ENCODE assay signal across 10 cellular contexts in genomic region chr17:49717371-49717841, GRCh38. TPM values are rescaled to one million over a fixed set of nuclear protein-coding genes. Genes with fewer than 3 reads are reported as not detected.
DNase-seq lines count a peak whose midpoint lies in the region; ATAC-seq, FAIRE-seq and TF ChIP-seq lines count a peak whose summit lies in the region.
"Had no signal": no experiment of that assay in that cellular context is flagged by ENCODE, and none has a peak within 500 bp of the region (broad histone marks: within the 10 kb centered on the region; RNA-seq: fewer than 3 reads in every experiment).

No MANE protein-coding gene starts in this region.

- H3K27me3 Mint-ChIP-seq in T-helper 1 cell treated with Interleukin-12 subunit alpha and Interleukin-12 subunit beta and Interleukin-4 antibody, amounts not matched to agents 30 μg/mL and 1 μg/mL, for 36 hours (ENCODE audit: low read depth): no peaks in the 10 kb centered on the region
- no peaks in the 10 kb centered on the region for H3K27me3 Mint-ChIP-seq in brain
- H3K27me3 Mint-ChIP-seq in natural killer cell treated with Interleukin-12 subunit alpha and Interleukin-12 subunit beta and Interleukin-15 and Interleukin-18, amount 100 ng/mL, for 72 hours: no peaks in the 10 kb centered on the region

- peak overlapping the region; percentile 79 for H3K27ac Mint-ChIP-seq in T-helper 1 cell treated with Interleukin-12 subunit alpha and Interleukin-12 subunit beta and Interleukin-4 antibody, amounts not matched to agents 30 μg/mL and 1 μg/mL, for 36 hours
- peak overlapping the region in 3 of 5 experiments; percentile 7 to 79 (median 25) for H3K27ac Mint-ChIP-seq in brain
- peak overlapping the region; percentile 98 for H3K27ac Mint-ChIP-seq in natural killer cell treated with Interleukin-12 subunit alpha and Interleukin-12 subunit beta and Interleukin-15 and Interleukin-18, amount 100 ng/mL, for 72 hours

- peaks cover 28% of the 10 kb centered on the region for H3K4me1 Mint-ChIP-seq in T-helper 1 cell treated with Interleukin-12 subunit alpha and Interleukin-12 subunit beta and Interleukin-4 antibody, amounts not matched to agents 30 μg/mL and 1 μg/mL, for 36 hours (ENCODE audit: low read depth)
- H3K4me1 Mint-ChIP-seq in brain: peaks cover 7% of the 10 kb centered on the region
- peaks cover 47 to 48% of the 10 kb centered on the region in 2 donors for H3K4me1 Mint-ChIP-seq in natural killer cell treated with Interleukin-12 subunit alpha and Interleukin-12 subunit beta and Interleukin-15 and Interleukin-18, amount 100 ng/mL, for 72 hours (ENCODE audit: low read depth in 2 of 2)

- no peaks in the 10 kb centered on the region for H3K9me3 Mint-ChIP-seq in T-helper 1 cell treated with Interleukin-12 subunit alpha and Interleukin-12 subunit beta and Interleukin-4 antibody, amounts not matched to agents 30 μg/mL and 1 μg/mL, for 36 hours
- no peaks in the 10 kb centered on the region for H3K9me3 Mint-ChIP-seq in brain
- H3K9me3 Mint-ChIP-seq in natural killer cell treated with Interleukin-12 subunit alpha and Interleukin-12 subunit beta and Interleukin-15 and Interleukin-18, amount 100 ng/mL, for 72 hours: no peaks in the 10 kb centered on the region

- ATAC-seq in natural killer cell treated with Interleukin-12 subunit alpha and Interleukin-12 subunit beta and Interleukin-15 and Interleukin-18, amount 100 ng/mL, for 72 hours: peak; percentile 52 to 76
- ATAC-seq: right lobe of liver had no signal

- FAIRE-seq in D721Med (lab: Jason Lieb, UNC): no peak

- H3K36me3 Mint-ChIP-seq in T-helper 1 cell treated with Interleukin-12 subunit alpha and Interleukin-12 subunit beta and Interleukin-4 antibody, amounts not matched to agents 30 μg/mL and 1 μg/mL, for 36 hours (ENCODE audit: low read depth): peaks cover 54% of the 10 kb centered on the region
- peaks cover 49% of the 10 kb centered on the region for H3K36me3 Mint-ChIP-seq in brain
- peaks cover 31% of the 10 kb centered on the region for H3K36me3 Mint-ChIP-seq in natural killer cell treated with Interleukin-12 subunit alpha and Interleukin-12 subunit beta and Interleukin-15 and Interleukin-18, amount 100 ng/mL, for 72 hours

- TF ChIP-seq CTCF in brain (conservative IDR thresholded peaks at IDR 0.05) (no peak), D721Med (IDR thresholded peaks at IDR 0.05; ENCODE audit: insufficient read depth, missing control alignments) (no peak)

- DNase-seq in EL (peak; percentile 28), DMS 273 (lab: John Stamatoyannopoulos, UW; ENCODE audit: unreplicated experiment) (no peak), D721Med (ENCODE audit: insufficient read length, low spot score) (no peak), midbrain (lab: John Stamatoyannopoulos, UW) (no peak)
- no peak for DNase-seq in natural killer cell treated with Interleukin-12 subunit alpha and Interleukin-12 subunit beta and Interleukin-15 and Interleukin-18, amount 100 ng/mL, for 72 hours (ENCODE audit: low spot score)
- DNase-seq in NK-92 treated with Interleukin-12 subunit alpha and Interleukin-12 subunit beta, amount 100 ng/mL, for 24 hours (lab: John Stamatoyannopoulos, UW): no peak
- DNase-seq: right lobe of liver, RPMI8226 had no signal

- no peak overlapping the region for H3K4me3 Mint-ChIP-seq in T-helper 1 cell treated with Interleukin-12 subunit alpha and Interleukin-12 subunit beta and Interleukin-4 antibody, amounts not matched to agents 30 μg/mL and 1 μg/mL, for 36 hours
- no peak overlapping the region for H3K4me3 Mint-ChIP-seq in brain
- H3K4me3 Mint-ChIP-seq in natural killer cell treated with Interleukin-12 subunit alpha and Interleukin-12 subunit beta and Interleukin-15 and Interleukin-18, amount 100 ng/mL, for 72 hours: peak overlapping the region; percentile 85

RNA-seq across cellular contexts. Expression of gene SLC35B1, which starts 9.6 kb away (rescaled TPM):
- polyA plus RNA-seq in brain (ENCODE audit: insufficient read depth, low read depth, low replicate concordance): 66.0 TPM
- 100 to 1,000 TPM in 1 of 2 donors, 10 to 100 TPM in 1; 90.9 to 115 TPM for total RNA-seq in natural killer cell treated with Interleukin-12 subunit alpha and Interleukin-12 subunit beta and Interleukin-15 and Interleukin-18, amount 100 ng/mL, for 72 hours

RNA-seq across cellular contexts. Expression of gene SPOP, which starts 39.5 kb away (rescaled TPM):
- 52.7 TPM for polyA plus RNA-seq in brain (ENCODE audit: insufficient read depth, low read depth, low replicate concordance)
- total RNA-seq in natural killer cell treated with Interleukin-12 subunit alpha and Interleukin-12 subunit beta and Interleukin-15 and Interleukin-18, amount 100 ng/mL, for 72 hours: 10 to 100 TPM; 59.3 to 87.7 TPM

RNA-seq across cellular contexts. Expression of gene FAM117A, which starts 46.5 kb away (rescaled TPM):
- polyA plus RNA-seq in brain (ENCODE audit: insufficient read depth, low read depth, low replicate concordance): 13.0 TPM
- 10 to 100 TPM; 22.4 to 36.4 TPM for total RNA-seq in natural killer cell treated with Interleukin-12 subunit alpha and Interleukin-12 subunit beta and Interleukin-15 and Interleukin-18, amount 100 ng/mL, for 72 hours

Comparison
In these comparisons a context has a peak if more than half of its experiments do, and no peak if none do; other contexts are left out.
1. H3K27ac Mint-ChIP-seq: peak in every context shown above with its lines; median percentile 98 in natural killer cell treated with Interleukin-12 subunit alpha and Interleukin-12 subunit beta and Interleukin-15 and Interleukin-18, amount 100 ng/mL, for 72 hours; 79 in T-helper 1 cell treated with Interleukin-12 subunit alpha and Interleukin-12 subunit beta and Interleukin-4 antibody, amounts not matched to agents 30 μg/mL and 1 μg/mL, for 36 hours; 25 in brain.